1 cellular context compared by ENCODE assay signal in the genomic region with DNA sequence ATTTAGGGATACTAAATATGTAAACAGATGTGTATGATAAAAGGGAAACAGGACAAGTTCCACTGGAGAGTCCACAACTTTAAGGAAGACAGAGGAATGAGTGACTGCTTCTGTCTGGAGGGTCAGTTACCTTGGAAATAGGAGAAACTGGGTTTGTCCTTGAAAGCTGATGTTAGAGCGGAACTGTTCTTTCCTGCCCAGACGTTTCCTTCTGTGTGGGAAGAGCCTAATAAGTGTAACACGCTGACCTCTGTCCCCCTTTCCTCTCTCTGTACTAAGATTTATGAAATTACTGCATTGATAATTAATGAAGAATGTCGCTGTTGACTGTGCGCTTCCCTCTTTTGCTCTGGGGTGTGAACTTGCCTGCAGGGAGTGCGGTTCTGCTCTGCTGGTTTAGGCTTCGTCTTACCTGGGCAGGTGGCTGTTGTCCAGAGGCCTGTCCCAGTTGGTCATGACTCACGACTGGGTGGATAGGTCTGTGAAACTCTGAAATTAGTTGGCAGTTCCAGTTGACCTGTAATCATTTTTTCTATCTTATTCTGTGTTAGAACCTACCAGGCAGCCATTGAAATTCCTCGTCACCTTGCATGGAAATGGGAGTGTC.
TF ChIP-seq lines count a peak whose summit lies in the region.

No MANE protein-coding gene starts in this region.

TF ChIP-seq in K562, 482 proteins besides CTCF, POLR2A, EP300 and RAD21:
- TF ChIP-seq EP400 (IDR thresholded peaks at IDR 0.05) (no peak), NR2C2 (CRISPR knock-in tag; IDR thresholded peaks at IDR 0.05) (no peak), NR2C2 (tag; IDR thresholded peaks at IDR 0.05) (peak; percentile 63), TEAD1 (CRISPR knock-in tag; IDR thresholded peaks at IDR 0.05) (no peak), KAT2B (IDR thresholded peaks at IDR 0.05; ENCODE audit: low read depth, low read length) (no peak), GTF2E2 (tag; IDR thresholded peaks at IDR 0.05) (no peak), ZBTB5 (IDR thresholded peaks at IDR 0.05) (no peak), STAT5A (IDR thresholded peaks at IDR 0.05; ENCODE audit: borderline replicate concordance, low read length) (no peak), L3MBTL2 (IDR thresholded peaks at IDR 0.05) (peak; percentile 54; the same call in 1 of the 2 replicates), NR2C1 (IDR thresholded peaks at IDR 0.05) (peak; percentile 38), NR2C1 (tag; IDR thresholded peaks at IDR 0.05) (peak; percentile 55; the same call in 1 of the 2 replicates), SPI1 (IDR thresholded peaks at IDR 0.05; ENCODE audit: borderline replicate concordance, low read depth, low read length) (0 out of 2 replicates have a peak, but pooled peaks have one; percentile 0), FOXJ2 (tag; IDR thresholded peaks at IDR 0.05) (no peak), NFATC3 (IDR thresholded peaks at IDR 0.05) (no peak), C11orf30 (IDR thresholded peaks at IDR 0.05; ENCODE audit: low read depth) (no peak), ZBTB7A (IDR thresholded peaks at IDR 0.05; ENCODE audit: borderline replicate concordance, control insufficient read depth, low read depth, low read length) (no peak), MGA (IDR thresholded peaks at IDR 0.05) (peak; percentile 19; the same call in 1 of the 2 replicates), SMC3 (conservative IDR thresholded peaks at IDR 0.05; ENCODE audit: insufficient read depth, low read depth, low read length) (no peak)
- TF ChIP-seq, protein P1, sequence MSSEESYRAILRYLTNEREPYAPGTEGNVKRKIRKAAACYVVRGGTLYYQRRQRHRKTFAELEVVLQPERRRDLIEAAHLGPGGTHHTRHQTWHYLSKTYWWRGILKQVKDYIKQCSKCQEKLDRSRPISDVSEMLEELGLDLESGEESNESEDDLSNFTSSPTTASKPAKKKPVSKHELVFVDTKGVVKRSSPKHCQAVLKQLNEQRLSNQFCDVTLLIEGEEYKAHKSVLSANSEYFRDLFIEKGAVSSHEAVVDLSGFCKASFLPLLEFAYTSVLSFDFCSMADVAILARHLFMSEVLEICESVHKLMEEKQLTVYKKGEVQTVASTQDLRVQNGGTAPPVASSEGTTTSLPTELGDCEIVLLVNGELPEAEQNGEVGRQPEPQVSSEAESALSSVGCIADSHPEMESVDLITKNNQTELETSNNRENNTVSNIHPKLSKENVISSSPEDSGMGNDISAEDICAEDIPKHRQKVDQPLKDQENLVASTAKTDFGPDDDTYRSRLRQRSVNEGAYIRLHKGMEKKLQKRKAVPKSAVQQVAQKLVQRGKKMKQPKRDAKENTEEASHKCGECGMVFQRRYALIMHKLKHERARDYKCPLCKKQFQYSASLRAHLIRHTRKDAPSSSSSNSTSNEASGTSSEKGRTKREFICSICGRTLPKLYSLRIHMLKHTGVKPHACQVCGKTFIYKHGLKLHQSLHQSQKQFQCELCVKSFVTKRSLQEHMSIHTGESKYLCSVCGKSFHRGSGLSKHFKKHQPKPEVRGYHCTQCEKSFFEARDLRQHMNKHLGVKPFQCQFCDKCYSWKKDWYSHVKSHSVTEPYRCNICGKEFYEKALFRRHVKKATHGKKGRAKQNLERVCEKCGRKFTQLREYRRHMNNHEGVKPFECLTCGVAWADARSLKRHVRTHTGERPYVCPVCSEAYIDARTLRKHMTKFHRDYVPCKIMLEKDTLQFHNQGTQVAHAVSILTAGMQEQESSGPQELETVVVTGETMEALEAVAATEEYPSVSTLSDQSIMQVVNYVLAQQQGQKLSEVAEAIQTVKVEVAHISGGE (CRISPR knock-in tag; IDR thresholded peaks at IDR 0.05) = peak in 1 of 3 experiments; percentile 89; a peak in 2 of 6 replicates
- TF ChIP-seq, protein P2, sequence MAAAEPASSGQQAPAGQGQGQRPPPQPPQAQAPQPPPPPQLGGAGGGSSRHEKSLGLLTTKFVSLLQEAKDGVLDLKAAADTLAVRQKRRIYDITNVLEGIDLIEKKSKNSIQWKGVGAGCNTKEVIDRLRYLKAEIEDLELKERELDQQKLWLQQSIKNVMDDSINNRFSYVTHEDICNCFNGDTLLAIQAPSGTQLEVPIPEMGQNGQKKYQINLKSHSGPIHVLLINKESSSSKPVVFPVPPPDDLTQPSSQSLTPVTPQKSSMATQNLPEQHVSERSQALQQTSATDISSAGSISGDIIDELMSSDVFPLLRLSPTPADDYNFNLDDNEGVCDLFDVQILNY (CRISPR knock-in tag; IDR thresholded peaks at IDR 0.05) = no peak
TF ChIP-seq in K562: peak in this region for 6.
